29 cellular contexts compared by ENCODE assay signal in genomic region chr4:122822466-122822865, GRCh38. TPM values are rescaled to one million over a fixed set of nuclear protein-coding genes. Genes with fewer than 3 reads are reported as not detected.
"Had no signal": no experiment of that assay in that cellular context is flagged by ENCODE, and none has a peak within 500 bp of the region (broad histone marks: within the 10 kb centered on the region; RNA-seq: fewer than 3 reads in every experiment).

No MANE protein-coding gene starts in this region.

- H3K4me2 ChIP-seq: neural progenitor cell had no signal

- DNase-seq: hippocampal formation; kidney glomerular epithelial cell; left colon; left lung; mesendoderm; naive B cell; natural killer cell; nephron progenitor cell; ovary; posterior cingulate gyrus; retina; right cardiac atrium; spleen; stimulated activated CD4-positive, alpha-beta T cell treated with anti-CD3 and anti-CD28 coated beads, Interleukin-4, amount 100 ng/mL, for 24 hours; stimulated activated naive CD4-positive, alpha-beta T cell; tibial artery; trophoblast cell; upper lobe of right lung had no signal

- H3K4me1 ChIP-seq: prostate gland, upper lobe of right lung had no signal

- H3K4me3 ChIP-seq: left lung, lung, neural progenitor cell, ovary, prostate gland, skin epidermis, spleen, suprapubic skin, thoracic aorta, tibial artery, upper lobe of right lung had no signal

- H3K36me3 ChIP-seq: left lung, neural progenitor cell, neutrophil, ovary, prostate gland, spleen, suprapubic skin, thoracic aorta, tibial artery, upper lobe of right lung had no signal

- H3K9ac ChIP-seq: neural progenitor cell had no signal

- H3K9me3 ChIP-seq: left lung, neutrophil, ovary, prostate gland, spleen, suprapubic skin, thoracic aorta, tibial artery, upper lobe of right lung had no signal

- FAIRE-seq: keratinocyte, urothelium cell line had no signal

- H2AFZ ChIP-seq: neural progenitor cell had no signal

- ATAC-seq: left colon; left lung; natural killer cell; right cardiac atrium; sciatic nerve; stimulated activated effector memory CD8-positive, alpha-beta T cell treated with anti-CD3 and anti-CD28 coated beads, Interleukin-12 subunit alpha, Interleukin-12 subunit beta, amount 100 ng/mL, for 72 hours; upper lobe of right lung had no signal

- H3K27me3 ChIP-seq: neural progenitor cell, ovary, tibial artery had no signal

- H3K27ac ChIP-seq: left lung, neural progenitor cell, neutrophil, ovary, prostate gland, skin epidermis, spleen, suprapubic skin, thoracic aorta, tibial artery, upper lobe of right lung had no signal

RNA-seq across cellular contexts. Expression of gene FGF2, which starts 4.2 kb away (rescaled TPM):
- total RNA-seq: natural killer cell had no signal
